In the genomic region with DNA sequence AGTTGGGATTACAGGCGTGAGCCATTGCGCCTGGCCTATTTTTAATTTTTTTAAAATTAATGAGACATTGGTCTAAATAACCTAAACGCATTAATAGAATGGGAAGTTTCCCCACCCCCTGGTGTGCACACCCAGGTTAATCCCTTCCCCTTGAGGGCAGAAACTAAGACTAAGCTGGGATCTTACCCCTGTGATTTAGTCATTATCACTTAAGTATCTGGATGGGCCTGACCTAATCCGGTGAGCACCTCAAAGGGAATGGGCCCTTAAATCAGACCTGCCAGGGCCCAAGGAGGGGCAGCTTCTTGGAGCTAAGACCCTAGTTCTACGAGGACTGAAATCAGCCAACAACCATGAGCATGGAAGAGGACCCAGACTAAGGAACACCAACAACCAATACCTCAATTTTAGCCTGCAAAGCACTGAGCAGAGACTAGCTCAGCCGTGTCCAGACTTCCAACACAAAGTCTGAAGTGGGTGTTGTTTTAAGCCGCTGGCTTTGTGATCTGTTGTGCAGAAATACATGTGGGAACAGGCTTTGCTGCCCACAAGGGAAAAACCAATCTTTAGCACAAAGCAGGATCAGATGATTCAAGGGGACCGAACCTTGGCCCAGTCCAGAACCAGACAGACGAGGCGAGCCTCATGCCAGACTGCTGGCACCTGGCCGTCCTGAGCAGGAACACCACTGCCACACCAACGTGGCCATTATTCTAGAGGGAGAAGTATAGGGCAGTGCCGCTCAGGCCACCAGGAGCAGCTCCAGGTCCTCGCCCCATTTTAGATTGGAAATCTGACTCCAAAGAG, we compare ENCODE assay signal across 16 cellular contexts. TPM values are rescaled to one million over a fixed set of nuclear protein-coding genes. Genes with fewer than 3 reads are reported as not detected.
A peak's percentile ranks its signal among the peaks of the same experiment; 100 is the strongest.
DNase-seq lines count a peak whose midpoint lies in the region; ATAC-seq and TF ChIP-seq lines count a peak whose summit lies in the region.
"Had no signal": no experiment of that assay in that cellular context is flagged by ENCODE, and none has a peak within 500 bp of the region (broad histone marks: within the 10 kb centered on the region; RNA-seq: fewer than 3 reads in every experiment).

No MANE protein-coding gene starts in this region.

- no peak overlapping the region for H3K27ac ChIP-seq in IMR-90 (ENCODE audit: insufficient read depth, low read length)
- peak overlapping the region; percentile 76 to 77 for H3K27ac ChIP-seq in esophagus (ENCODE audit: low read depth in 2 of 2, low read length in 1 of 2)
- no peak overlapping the region for H3K27ac ChIP-seq in colonic mucosa
- H3K27ac ChIP-seq: brain microvascular endothelial cell had no signal

- intact Hi-C loops in Caco-2 (cut with micrococcal nuclease; ENCODE audit: unreplicated experiment) (loop anchor here (10.0 kb wide), 1 partner anchor 104 kb away; no protein-coding TSS in a partner anchor), IMR-90 (cut with micrococcal nuclease) (no loop called here), colonic mucosa (cut with DNase I) (no loop called here)

- POLR2A ChIA-PET in Caco-2 (lab: Charles Lee) (no interaction called here), IMR-90 (lab: Charles Lee; ENCODE audit: unreplicated experiment) (no interaction called here)

- H2BK20ac ChIP-seq in IMR-90 (ENCODE audit: low read depth, low read length) = no peak overlapping the region

- H3K4me3 ChIP-seq in Caco-2 (ENCODE audit: low read depth, low read length) (no peak overlapping the region), IMR-90 (ENCODE audit: insufficient read depth, low read depth, low read length) (no peak overlapping the region), esophagus (ENCODE audit: low read depth in 1 of 2, low read length in 2 of 2) (no peak overlapping the region), colonic mucosa (no peak overlapping the region)
- H3K4me3 ChIP-seq: HAP-1 had no signal

- H2BK15ac ChIP-seq in IMR-90 (ENCODE audit: low read depth, low read length) = no peak overlapping the region

- no peak overlapping the region for H3K4me2 ChIP-seq in IMR-90 (ENCODE audit: low read depth, low read length)

- in situ Hi-C loops in IMR-90 (cut with MboI; ENCODE audit: low sequenced_read_pairs) = no loop called here

- H3K36me3 Mint-ChIP-seq in Caco-2 (ENCODE audit: insufficient read depth, unreplicated experiment) = peaks cover 80% of the 10 kb centered on the region
- H3K36me3 Mint-ChIP-seq: natural killer cell had no signal

- DNase-seq in Caco-2 = no peak
- no peak for DNase-seq in IMR-90
- no peak for DNase-seq in GM19240 (ENCODE audit: insufficient read length, low spot score)
- DNase-seq in colonic mucosa = no peak
- DNase-seq: activated CD4-positive, alpha-beta T cell treated with anti-CD3 and anti-CD28 coated beads for 4 hours; brain microvascular endothelial cell; CD4-positive, CD25-positive, alpha-beta regulatory T cell; MV-4-11; natural killer cell; T-helper 1 cell had no signal

- ATAC-seq in IMR-90 (ENCODE audit: low read depth) (no peak; the same call in none of the 2 replicates), GM18907 (IDR thresholded peaks at IDR 0.05; ENCODE audit: unreplicated experiment) (no peak)

- no peaks in the 10 kb centered on the region for H3K9me3 ChIP-seq in Caco-2
- no peaks in the 10 kb centered on the region for H3K9me3 ChIP-seq in IMR-90 (ENCODE audit: control insufficient read depth, insufficient read depth, low read length)
- no peaks in the 10 kb centered on the region for H3K9me3 ChIP-seq in esophagus (ENCODE audit: control insufficient read depth in 2 of 2, insufficient read depth in 1 of 2, low read depth in 1 of 2, low read length in 1 of 2)
- H3K9me3 ChIP-seq in colonic mucosa = no peaks in the 10 kb centered on the region
- H3K9me3 ChIP-seq: HAP-1 had no signal

- TF ChIP-seq POLR2A in IMR-90 (IDR thresholded peaks at IDR 0.05; ENCODE audit: low read depth, low read length) = peak; percentile 16; the same call in 1 of the 2 replicates

- no peak overlapping the region for H2AK9ac ChIP-seq in IMR-90 (replicated peaks; ENCODE audit: low read depth, low read length, poor library complexity)

- H3K9me1 ChIP-seq in IMR-90 (ENCODE audit: insufficient read depth, low read length) = peaks cover 7% of the 10 kb centered on the region

- TF ChIP-seq CTCF in Caco-2 (IDR thresholded peaks at IDR 0.05; ENCODE audit: insufficient read depth in 1 of 2, low read depth in 1 of 2, low read length in 1 of 2, severe bottlenecking in 1 of 2, unreplicated experiment in 1 of 2) = no peak
- TF ChIP-seq CTCF in IMR-90 (conservative IDR thresholded peaks at IDR 0.05; ENCODE audit: low read depth, low read length) = no peak
- no peak for TF ChIP-seq CTCF in colonic mucosa (IDR thresholded peaks at IDR 0.05)

- WGBS in IMR-90 (ENCODE audit: extremely low coverage in 2 of 2, insufficient read length in 1 of 2), 2 experiments = 92% methylated on average over 6 of the region's 14 CpGs; no CpG with 5 or more reads in 1 of the 2 experiments
- 50 to 67% methylated on average over 14 of the region's 14 CpGs for WGBS in esophagus, 2 donors

- dilution Hi-C loops in IMR-90 (cut with HindIII; ENCODE audit: low sequenced_read_pairs, unreplicated experiment) = no loop called here

- TF ChIP-seq RAD21 in IMR-90 (IDR thresholded peaks at IDR 0.05; ENCODE audit: low read length) = no peak

- H3K14ac ChIP-seq in IMR-90 (replicated peaks; ENCODE audit: low read depth, low read length) = no peak overlapping the region

- no peak overlapping the region for H2AK5ac ChIP-seq in IMR-90 (ENCODE audit: low read depth, low read length)

- no peak overlapping the region for H4K91ac ChIP-seq in IMR-90 (ENCODE audit: insufficient read depth, low read depth, low read length)

- H4K8ac ChIP-seq in IMR-90 (ENCODE audit: low read depth in 2 of 2, low read length in 2 of 2) = no peak overlapping the region

- no peaks in the 10 kb centered on the region for H3K27me3 Mint-ChIP-seq in Caco-2 (ENCODE audit: insufficient read depth, unreplicated experiment)

- H3K4ac ChIP-seq in IMR-90 (ENCODE audit: low read depth, low read length) = no peak overlapping the region

- no peaks in the 10 kb centered on the region for H3K27me3 ChIP-seq in Caco-2 (replicated peaks; ENCODE audit: control insufficient read depth, insufficient read depth, low read length)
- no peaks in the 10 kb centered on the region for H3K27me3 ChIP-seq in IMR-90 (ENCODE audit: control insufficient read depth, insufficient read depth, low read length)
- H3K27me3 ChIP-seq in esophagus (ENCODE audit: control insufficient read depth in 1 of 2, insufficient read depth in 2 of 2, low read length in 2 of 2) = no peaks in the 10 kb centered on the region
- H3K27me3 ChIP-seq in colonic mucosa = no peaks in the 10 kb centered on the region
- H3K27me3 ChIP-seq: brain microvascular endothelial cell had no signal

- H3K4me1 ChIP-seq in Caco-2 = no peaks in the 10 kb centered on the region
- H3K4me1 ChIP-seq in IMR-90 (ENCODE audit: control insufficient read depth, insufficient read depth, low read length) = peaks cover under 1% of the 10 kb centered on the region; the same call in 1 of the 2 replicates
- H3K4me1 ChIP-seq in esophagus (ENCODE audit: control insufficient read depth in 2 of 2, insufficient read depth in 2 of 2, low read length in 1 of 2) = peaks cover 2 to 16% of the 10 kb centered on the region in 2 donors
- no peaks in the 10 kb centered on the region for H3K4me1 ChIP-seq in colonic mucosa

- CTCF ChIA-PET in Caco-2 (lab: Charles Lee) = no interaction called here
- CTCF ChIA-PET in IMR-90 (lab: Yijun Ruan, JAX) = no interaction called here

- no peak overlapping the region for H4K5ac ChIP-seq in IMR-90 (ENCODE audit: low read depth, low read length)

- no TSS peak for BruUV-seq in Caco-2 (replicated peaks; lab: Mats Ljungman, UMichigan)
- no TSS peak for BruUV-seq in IMR-90 (replicated peaks; lab: Mats Ljungman, UMichigan)

- peaks cover 2% of the 10 kb centered on the region for H3K4me1 Mint-ChIP-seq in Caco-2 (ENCODE audit: low read depth, unreplicated experiment)

- H4K20me1 ChIP-seq in IMR-90 (ENCODE audit: insufficient read depth, low read length) = peaks cover 53% of the 10 kb centered on the region

- H3K56ac ChIP-seq in IMR-90 (ENCODE audit: extremely low read depth, insufficient read depth, low read length) = no peak overlapping the region

- no peak overlapping the region for H2AFZ ChIP-seq in IMR-90 (replicated peaks; ENCODE audit: low read length, poor library complexity)

- peak overlapping the region; percentile 17 for H3K27ac Mint-ChIP-seq in Caco-2 (ENCODE audit: unreplicated experiment)
- H3K27ac Mint-ChIP-seq: CD4-positive, CD25-positive, alpha-beta regulatory T cell; natural killer cell had no signal

- H3K79me1 ChIP-seq in IMR-90 (ENCODE audit: low read depth in 1 of 2, low read length in 2 of 2) = peaks cover 7 to 42% of the 10 kb centered on the region in 2 experiments

- H2BK120ac ChIP-seq in IMR-90 (ENCODE audit: low read depth, low read length) = no peak overlapping the region

- no peak overlapping the region for H2BK5ac ChIP-seq in IMR-90 (ENCODE audit: low read depth, low read length, poor library complexity, severe bottlenecking)

- H3K23ac ChIP-seq in IMR-90 (ENCODE audit: low read depth, low read length) = no peak overlapping the region

- H3K4me3 Mint-ChIP-seq in Caco-2 (ENCODE audit: unreplicated experiment) = peak overlapping the region; percentile 14
- H3K4me3 Mint-ChIP-seq: natural killer cell had no signal

- H3K18ac ChIP-seq in IMR-90 (ENCODE audit: low read depth, low read length) = no peak overlapping the region

- H3K9ac ChIP-seq in IMR-90 (ENCODE audit: low read depth, low read length) (no peak overlapping the region), colonic mucosa (ENCODE audit: low read depth in 2 of 2, low read length in 2 of 2) (no peak overlapping the region)

- H3K36me3 ChIP-seq in Caco-2 (ENCODE audit: control insufficient read depth, insufficient read depth, low read length) (peaks cover 6% of the 10 kb centered on the region; the same call in 1 of the 2 replicates), IMR-90 (ENCODE audit: control insufficient read depth, insufficient read depth, low read length) (peaks cover 33% of the 10 kb centered on the region), esophagus (ENCODE audit: control insufficient read depth in 2 of 2, insufficient read depth in 2 of 2, low read length in 1 of 2) (peaks cover 7 to 24% of the 10 kb centered on the region in 2 donors), colonic mucosa (peaks cover 16% of the 10 kb centered on the region)

- no peaks in the 10 kb centered on the region for H3K9me3 Mint-ChIP-seq in Caco-2 (ENCODE audit: unreplicated experiment)
- H3K9me3 Mint-ChIP-seq: CD4-positive, CD25-positive, alpha-beta regulatory T cell; natural killer cell had no signal

RNA-seq across cellular contexts. Expression of a gene that starts 7.1 kb away (rescaled TPM):
- 279 and 293 TPM in 2 replicates for total RNA-seq in Caco-2 (2022)
- 69.5 and 74.4 TPM in 2 replicates for total RNA-seq in IMR-90 (2012; rRNA removed)
- 104 and 177 TPM in 2 replicates for polyA plus RNA-seq in IMR-90 (2012; rRNA removed)
- polyA plus RNA-seq in IMR-90 (2012; cell fraction: cytosol; rRNA removed) = 94.4 and 130 TPM in 2 replicates
- 22.1 and 43.9 TPM in 2 replicates for polyA plus RNA-seq in IMR-90 (2012; cell fraction: nucleus; rRNA removed; ENCODE audit: low replicate concordance)
- polyA plus RNA-seq in esophagus = 10 to 100 TPM; 12.8 to 24.1 TPM
- 100 to 1,000 TPM in 1 of 2 donors, 10 to 100 TPM in 1; 43.8 to 147 TPM for total RNA-seq in colonic mucosa

RNA-seq across cellular contexts. Expression of a gene that starts 14.8 kb away (rescaled TPM):
- 2,048 and 2,146 TPM in 2 replicates for total RNA-seq in Caco-2 (2022)
- 386 and 998 TPM in 2 replicates for total RNA-seq in IMR-90 (2012; rRNA removed)
- 1,428 and 1,693 TPM in 2 replicates for polyA plus RNA-seq in IMR-90 (2012; rRNA removed)
- polyA plus RNA-seq in IMR-90 (2012; cell fraction: cytosol; rRNA removed) = 2,443 and 3,636 TPM in 2 replicates
- polyA plus RNA-seq in IMR-90 (2012; cell fraction: nucleus; rRNA removed; ENCODE audit: low replicate concordance) = 1,567 and 1,909 TPM in 2 replicates
- 1,000 to 10,000 TPM; 2,179 to 2,435 TPM for polyA plus RNA-seq in esophagus
- total RNA-seq in colonic mucosa = 1,000 to 10,000 TPM; 1,447 to 1,819 TPM

RNA-seq across cellular contexts. Expression of a gene that starts 16.4 kb away (rescaled TPM):
- total RNA-seq in Caco-2 (2022) (18.1 and 22.7 TPM in 2 replicates), IMR-90 (2012; rRNA removed) (not detected in 2 replicates), colonic mucosa (10 to 100 TPM; 78.1 to 85.9 TPM)
- polyA plus RNA-seq in IMR-90 (2012; rRNA removed) (not detected in 2 replicates), esophagus (under 1 TPM; 0.49 to 0.98 TPM)
- polyA plus RNA-seq in IMR-90 (2012; cell fraction: cytosol; rRNA removed) = 0.15 and 0.30 TPM in 2 replicates
- 0.30 TPM in 1 of 2 replicates, not detected in the other for polyA plus RNA-seq in IMR-90 (2012; cell fraction: nucleus; rRNA removed; ENCODE audit: low replicate concordance)
- total RNA-seq: G401 had no signal

RNA-seq across cellular contexts. Expression of a gene that starts 23.9 kb away (rescaled TPM):
- not detected in 2 replicates for total RNA-seq in Caco-2 (2022)
- not detected in 2 replicates for total RNA-seq in IMR-90 (2012; rRNA removed)
- 1.4 and 1.6 TPM in 2 replicates for polyA plus RNA-seq in IMR-90 (2012; rRNA removed)
- polyA plus RNA-seq in IMR-90 (2012; cell fraction: cytosol; rRNA removed) = 0.49 TPM in 1 of 2 replicates, not detected in the other
- polyA plus RNA-seq in IMR-90 (2012; cell fraction: nucleus; rRNA removed; ENCODE audit: low replicate concordance) = 10.6 and 24.6 TPM in 2 replicates
- not detected for polyA plus RNA-seq in esophagus
- not detected for total RNA-seq in colonic mucosa
- total RNA-seq: CD4-positive, CD25-positive, alpha-beta regulatory T cell; HT-29; natural killer cell; OCI-LY7 had no signal
- polyA plus RNA-seq: CD4-positive, CD25-positive, alpha-beta regulatory T cell had no signal

RNA-seq across cellular contexts. Expression of a gene that starts 30.2 kb away (rescaled TPM):
- 0.70 and 1.1 TPM in 2 replicates for total RNA-seq in Caco-2 (2022)
- total RNA-seq in IMR-90 (2012; rRNA removed) = 14.3 and 15.6 TPM in 2 replicates
- 33.6 and 38.9 TPM in 2 replicates for polyA plus RNA-seq in IMR-90 (2012; rRNA removed)
- polyA plus RNA-seq in IMR-90 (2012; cell fraction: cytosol; rRNA removed) = 23.0 and 39.2 TPM in 2 replicates
- polyA plus RNA-seq in IMR-90 (2012; cell fraction: nucleus; rRNA removed; ENCODE audit: low replicate concordance) = 135 and 146 TPM in 2 replicates
- under 1 TPM; 0.47 to 0.51 TPM for polyA plus RNA-seq in esophagus
- total RNA-seq in colonic mucosa = under 1 TPM in 1 of 2 donors, not detected in 1; 0.64 TPM
- total RNA-seq: CD4-positive, CD25-positive, alpha-beta regulatory T cell had no signal
- polyA plus RNA-seq: CD4-positive, CD25-positive, alpha-beta regulatory T cell had no signal

Comparison
In these comparisons a context has a peak if more than half of its experiments do, and no peak if none do; other contexts are left out.
1. H3K27ac ChIP-seq: peak in esophagus (2 of 2); none in IMR-90 (single experiment) and colonic mucosa (single experiment).
2. RNA of a gene that starts 16.4 kb away (total RNA-seq): 78.1 to 85.9 TPM in colonic mucosa and 18.1 to 22.7 TPM in Caco-2; not detected in IMR-90; every median in the first group is over 10 times any median in the second.